ENCODE assay signal across 17 cellular contexts in genomic region chr10:77411805-77412204, GRCh38.
A peak's percentile ranks its signal among the peaks of the same experiment; 100 is the strongest.
DNase-seq lines count a peak whose midpoint lies in the region; ATAC-seq and TF ChIP-seq lines count a peak whose summit lies in the region.
"Had no signal": no experiment of that assay in that cellular context is flagged by ENCODE, and none has a peak within 500 bp of the region (broad histone marks: within the 10 kb centered on the region; RNA-seq: fewer than 3 reads in every experiment).

No MANE protein-coding gene starts in this region.

- H3K9ac ChIP-seq in OCI-LY3 (ENCODE audit: low read length) (peak overlapping the region; percentile 43; the same call in 1 of the 2 replicates), muscle layer of colon (ENCODE audit: low read length) (no peak overlapping the region)

- peaks cover 6% of the 10 kb centered on the region; the same call in 1 of the 2 replicates for H4K20me1 ChIP-seq in OCI-LY3 (ENCODE audit: insufficient read depth, low read length)

- H3K9me3 ChIP-seq in OCI-LY3 (ENCODE audit: insufficient read depth, low read length) (no peaks in the 10 kb centered on the region), muscle layer of colon (ENCODE audit: low read length) (no peaks in the 10 kb centered on the region), tibial artery (no peaks in the 10 kb centered on the region)
- H3K9me3 ChIP-seq: A549, BE2C had no signal

- DNase-seq in dorsolateral prefrontal cortex (peak in 2 of 10 donors; percentile 31 to 60), tibial artery (no peak), nucleus accumbens (lab: John Stamatoyannopoulos, UW) (no peak)
- no peak for DNase-seq in activated CD4-positive, CD25-positive, alpha-beta regulatory T cell (lab: John Stamatoyannopoulos, UW)
- DNase-seq: BE2C; CD4-positive, alpha-beta memory T cell; DMS153; GF-D8; HCEC 1CT; HFFc6 had no signal

- ATAC-seq in GM18867 (IDR thresholded peaks at IDR 0.05; ENCODE audit: unreplicated experiment), result no peak
- ATAC-seq in HG02610 (IDR thresholded peaks at IDR 0.05; ENCODE audit: unreplicated experiment), result no peak
- ATAC-seq: A549, HepG2 had no signal

- peaks cover 51% of the 10 kb centered on the region for H3K4me1 ChIP-seq in OCI-LY3 (ENCODE audit: low read length)
- H3K4me1 ChIP-seq in muscle layer of colon (ENCODE audit: insufficient read depth, low read length), result peaks cover 72% of the 10 kb centered on the region
- peaks cover 0 to 93% (median 75%) of the 10 kb centered on the region in 4 donors for H3K4me1 ChIP-seq in tibial artery

- intact Hi-C loops in dorsolateral prefrontal cortex (cut with DNase I) (no loop called here), tibial artery (cut with DNase I; ENCODE audit: low total_unique reads) (no loop called here)

- H3K4me3 ChIP-seq in OCI-LY3 (ENCODE audit: low read length), result no peak overlapping the region
- no peak overlapping the region for H3K4me3 ChIP-seq in dorsolateral prefrontal cortex
- H3K4me3 ChIP-seq in muscle layer of colon (ENCODE audit: low read depth in 1 of 2, low read length in 2 of 2), result no peak overlapping the region
- no peak overlapping the region for H3K4me3 ChIP-seq in tibial artery
- H3K4me3 ChIP-seq: A549 had no signal

- H3K36me3 ChIP-seq in OCI-LY3 (replicated peaks; ENCODE audit: low read depth, low read length) (no peaks in the 10 kb centered on the region), muscle layer of colon (ENCODE audit: insufficient read depth, low read length) (no peaks in the 10 kb centered on the region), tibial artery (no peaks in the 10 kb centered on the region)
- H3K36me3 ChIP-seq: BE2C had no signal

- no peak overlapping the region for H2AFZ ChIP-seq in OCI-LY3 (ENCODE audit: low read depth, low read length)

- peak overlapping the region; percentile 50 for H3K4me2 ChIP-seq in OCI-LY3 (ENCODE audit: low read length)
- H3K4me2 ChIP-seq: A549 had no signal

- H3K27ac ChIP-seq in OCI-LY3 (ENCODE audit: low read length) (peak overlapping the region; percentile 51; the same call in 1 of the 2 replicates), dorsolateral prefrontal cortex (peak overlapping the region in 35 of 59 donors; percentile 0 to 76 (median 42)), muscle layer of colon (ENCODE audit: low read depth, low read length) (peak overlapping the region; percentile 66), tibial artery (peak overlapping the region; percentile 93 to 94)
- H3K27ac ChIP-seq: C4-2B had no signal

- TF ChIP-seq CTCF in OCI-LY3 (IDR thresholded peaks at IDR 0.05; ENCODE audit: low read depth, low read length), result no peak
- no peak for TF ChIP-seq CTCF in dorsolateral prefrontal cortex (IDR thresholded peaks at IDR 0.05 in 54 of 56, conservative IDR thresholded peaks at IDR 0.05 in 2 of 56; ENCODE audit: low read depth in 1 of 56, partially characterized antibody in 56 of 56)
- no peak for TF ChIP-seq CTCF in tibial artery (IDR thresholded peaks at IDR 0.05)

- no peaks in the 10 kb centered on the region for H3K27me3 ChIP-seq in OCI-LY3 (ENCODE audit: low read depth, low read length)
- no peaks in the 10 kb centered on the region for H3K27me3 ChIP-seq in dorsolateral prefrontal cortex
- no peaks in the 10 kb centered on the region for H3K27me3 ChIP-seq in muscle layer of colon (ENCODE audit: control insufficient read depth in 1 of 2, insufficient read depth in 2 of 2, low read length in 2 of 2)
- H3K27me3 ChIP-seq in tibial artery, result no peaks in the 10 kb centered on the region
- H3K27me3 ChIP-seq: BE2C had no signal

- peaks cover 3% of the 10 kb centered on the region; the same call in 1 of the 2 replicates for H3K79me2 ChIP-seq in OCI-LY3 (ENCODE audit: low read length)

Comparison
In these comparisons a context has a peak if more than half of its experiments do, and no peak if none do; other contexts are left out.
1. H3K27ac ChIP-seq: peak in every context shown above with its lines; median percentile 94 in tibial artery; 66 in muscle layer of colon; 51 in OCI-LY3; 42 in dorsolateral prefrontal cortex.